In the genomic region with DNA sequence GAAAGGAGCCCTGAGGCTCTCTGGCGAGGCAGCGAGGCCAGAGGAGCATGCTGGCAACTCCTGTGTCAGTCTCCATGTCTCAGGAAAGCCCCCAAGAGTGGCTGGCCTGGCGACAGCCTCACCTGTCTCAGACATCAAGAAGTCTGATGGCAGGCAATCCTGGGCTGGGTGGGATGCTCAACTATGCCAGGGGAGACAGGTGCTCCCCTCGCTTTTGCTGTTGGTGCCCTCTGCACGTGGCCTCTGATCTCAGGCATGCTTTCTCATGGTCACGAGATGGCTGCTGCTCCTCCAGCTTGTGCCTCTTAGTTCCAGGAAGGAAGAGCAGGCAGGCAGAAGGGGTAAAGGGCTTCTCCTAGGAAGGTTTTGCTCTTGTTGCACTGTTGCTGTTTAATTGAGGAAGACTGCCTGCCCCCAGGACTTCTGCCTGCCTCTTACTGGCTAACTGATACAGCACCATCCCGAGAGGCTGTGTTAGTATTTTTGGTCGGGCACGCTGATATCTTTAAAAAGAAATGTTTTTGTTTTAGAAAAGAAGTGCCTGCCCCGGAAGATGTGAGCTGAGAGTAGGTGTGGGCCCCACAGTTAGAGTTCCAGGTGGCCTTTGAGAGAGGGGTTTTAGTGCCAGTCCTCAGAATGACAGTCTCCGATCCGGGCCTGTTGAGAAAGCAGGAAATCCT, we compare ENCODE assay signal across 29 cellular contexts.
"Had no signal": no experiment of that assay in that cellular context is flagged by ENCODE, and none has a peak within 500 bp of the region (broad histone marks: within the 10 kb centered on the region; RNA-seq: fewer than 3 reads in every experiment).

No MANE protein-coding gene starts in this region.

- H3K4me3 ChIP-seq: adrenal gland, body of pancreas, colonic mucosa, esophagus squamous epithelium, ovary, sigmoid colon, stomach, tibial nerve, vagina had no signal

- H3K27me3 ChIP-seq: adrenal gland, body of pancreas, colonic mucosa, ovary, sigmoid colon, tibial nerve, vagina had no signal

- DNase-seq: activated CD4-positive, alpha-beta T cell treated with anti-CD3 and anti-CD28 coated beads, Interleukin-2, amount 50 U/mL, for 4 hours; activated effector memory CD4-positive, alpha-beta T cell treated with anti-CD3 and anti-CD28 coated beads, Interleukin-2, amount 50 U/mL, for 16 hours; activated naive CD4-positive, alpha-beta T cell treated with anti-CD3 and anti-CD28 coated beads for 36 hours; activated naive CD8-positive, alpha-beta T cell treated with anti-CD3 and anti-CD28 coated beads for 36 hours; activated T-cell treated with anti-CD3 and anti-CD28 coated beads for 4 hours; body of pancreas; cerebellar nuclear complex; colonic mucosa; effector CD8-positive, alpha-beta T cell; esophagus squamous epithelium; foreskin melanocyte; left cardiac atrium; natural killer cell; ovary; sigmoid colon; small intestine; stimulated activated CD4-positive, alpha-beta T cell treated with anti-CD3 and anti-CD28 coated beads, Interleukin-1b, Interleukin-23, amount 100 ng/mL, for 48 hours; stimulated activated CD4-positive, alpha-beta T cell treated with anti-CD3 and anti-CD28 coated beads, Interleukin-4, amount 100 ng/mL, for 4 hours; stimulated activated CD8-positive, alpha-beta memory T cell treated with anti-CD3 and anti-CD28 coated beads, Interleukin-4, amount 100 ng/mL, for 48 hours; stimulated activated naive B cell treated with anti-CD40 and anti-IgM and Interleukin-4, amounts not matched to agents 10 μg/mL and 1 μg/mL and 100 μg/mL, for 72 hours; stomach; T-helper 17 cell; T1000 had no signal

- FAIRE-seq: endometrium, islet of Langerhans, small intestine had no signal

- H3K9me3 ChIP-seq: adrenal gland, body of pancreas, colonic mucosa, esophagus squamous epithelium, ovary, sigmoid colon, stomach, tibial nerve, vagina had no signal

- H3K4me1 ChIP-seq: adrenal gland, body of pancreas, colonic mucosa, esophagus squamous epithelium, sigmoid colon, stomach, tibial nerve, vagina had no signal

- H3K36me3 ChIP-seq: adrenal gland, colonic mucosa, esophagus squamous epithelium, ovary, sigmoid colon, stomach, tibial nerve, vagina had no signal

- H3K27ac ChIP-seq: adrenal gland, body of pancreas, colonic mucosa, epithelial cell of prostate, esophagus squamous epithelium, ovary, sigmoid colon, stomach, tibial nerve, vagina had no signal

- ATAC-seq: body of pancreas; left cardiac atrium; natural killer cell; stimulated activated naive B cell treated with anti-CD40 and anti-IgM and Interleukin-4, amounts not matched to agents 10 μg/mL and 1 μg/mL and 100 μg/mL, for 72 hours; T-helper 17 cell had no signal
